Comparison of ENCODE assay signal across 9 cellular contexts in the genomic region with DNA sequence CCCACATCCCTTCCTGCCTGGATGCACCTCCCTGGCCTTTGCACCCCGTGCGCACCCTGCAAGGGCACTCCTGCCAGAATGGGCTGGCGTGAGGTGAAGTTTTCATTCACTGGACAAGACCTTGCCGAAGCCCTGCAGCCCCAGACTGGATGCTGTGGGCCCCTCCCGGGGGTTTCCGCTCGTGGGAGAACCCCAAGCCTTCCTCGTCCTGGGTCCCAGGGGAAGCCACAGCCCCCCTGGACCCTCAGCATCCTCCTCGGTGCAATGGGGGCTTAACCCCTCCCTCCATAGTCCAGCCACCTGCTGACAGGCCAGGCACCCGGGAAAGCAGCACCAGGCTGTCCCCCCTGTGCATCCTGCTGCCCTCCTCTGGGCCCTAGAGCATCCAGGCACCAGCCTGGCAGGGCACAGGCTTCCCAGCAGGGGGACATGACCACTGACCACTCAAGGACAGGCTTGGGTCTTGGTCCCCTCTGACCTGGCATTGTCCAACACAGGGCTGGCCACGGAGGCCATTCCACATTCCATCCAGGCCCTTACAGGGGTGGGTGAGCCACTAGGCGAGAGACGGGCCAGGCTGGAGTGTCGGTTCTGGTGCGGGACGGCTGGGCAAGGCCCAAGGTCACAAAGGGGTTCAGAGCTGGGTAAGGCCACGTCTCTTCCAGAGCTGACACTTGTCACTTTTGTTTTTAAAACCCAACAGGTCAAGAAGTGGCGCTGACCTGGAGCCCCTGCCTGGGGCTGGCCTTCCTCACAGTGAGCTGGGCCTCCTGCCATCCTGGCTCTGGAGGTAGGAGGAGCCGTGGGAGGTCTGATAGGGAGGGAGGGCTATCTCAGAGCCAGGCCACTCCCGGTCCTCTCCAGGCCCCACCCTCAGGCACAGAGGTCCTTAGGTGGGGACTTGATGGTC. TPM values are rescaled to one million over a fixed set of nuclear protein-coding genes. Genes with fewer than 3 reads are reported as not detected.
DNase-seq lines count a peak whose midpoint lies in the region; ATAC-seq and TF ChIP-seq lines count a peak whose summit lies in the region.
"Had no signal": no experiment of that assay in that cellular context is flagged by ENCODE, and none has a peak within 500 bp of the region (broad histone marks: within the 10 kb centered on the region; RNA-seq: fewer than 3 reads in every experiment).

No MANE protein-coding gene starts in this region.

- DNase-seq in Caki2 (ENCODE audit: low read depth): peak; percentile 48
- DNase-seq in SK-MEL-5 (ENCODE audit: low read depth, low spot score): peak; percentile 60
- DNase-seq in fibroblast of gingiva (ENCODE audit: low read depth): peak; percentile 66
- no peak for DNase-seq in osteocyte (ENCODE audit: extremely low spot score, unreplicated experiment)
- no peak for DNase-seq in stimulated activated naive CD8-positive, alpha-beta T cell treated with anti-CD3 and anti-CD28 coated beads, Interleukin-15, amount 100 ng/mL, for 72 hours
- DNase-seq in DMS153 treated with DMSO at 0.1 percent for 48 hours (lab: John Stamatoyannopoulos, UW; ENCODE audit: unreplicated experiment): no peak
- DNase-seq in DMS114 treated with DMSO at 0.1 percent for 48 hours (lab: John Stamatoyannopoulos, UW; ENCODE audit: unreplicated experiment): no peak
- no peak for DNase-seq in ureter (ENCODE audit: low spot score)
- DNase-seq: naive B cell had no signal

- in situ Hi-C loops in Caki2 (cut with HindIII; ENCODE audit: low pct_unique_long_range_greater_than_20kb, low sequenced_read_pairs): no loop called here
- in situ Hi-C loops in SK-MEL-5 (cut with HindIII; ENCODE audit: low pct_unique_long_range_greater_than_20kb, low sequenced_read_pairs): no loop called here

- ATAC-seq in stimulated activated naive CD8-positive, alpha-beta T cell treated with anti-CD3 and anti-CD28 coated beads, Interleukin-15, amount 100 ng/mL, for 72 hours: no peak

- no peak overlapping the region for H3K4me3 Mint-ChIP-seq in osteocyte (ENCODE audit: unreplicated experiment)
- no peak overlapping the region for H3K4me3 Mint-ChIP-seq in stimulated activated naive CD8-positive, alpha-beta T cell treated with anti-CD3 and anti-CD28 coated beads, Interleukin-15, amount 100 ng/mL, for 72 hours
- H3K4me3 Mint-ChIP-seq: naive B cell had no signal

- no peaks in the 10 kb centered on the region for H3K27me3 Mint-ChIP-seq in osteocyte (ENCODE audit: unreplicated experiment)
- H3K27me3 Mint-ChIP-seq in stimulated activated naive CD8-positive, alpha-beta T cell treated with anti-CD3 and anti-CD28 coated beads, Interleukin-15, amount 100 ng/mL, for 72 hours: no peaks in the 10 kb centered on the region
- H3K27me3 Mint-ChIP-seq: naive B cell had no signal

- peaks cover 69% of the 10 kb centered on the region for H3K4me1 Mint-ChIP-seq in osteocyte (ENCODE audit: unreplicated experiment)
- no peaks in the 10 kb centered on the region for H3K4me1 Mint-ChIP-seq in stimulated activated naive CD8-positive, alpha-beta T cell treated with anti-CD3 and anti-CD28 coated beads, Interleukin-15, amount 100 ng/mL, for 72 hours
- H3K4me1 Mint-ChIP-seq: naive B cell had no signal

- TF ChIP-seq CTCF in osteocyte (IDR thresholded peaks at IDR 0.05): no peak

- peaks cover 12% of the 10 kb centered on the region for H3K36me3 Mint-ChIP-seq in osteocyte (ENCODE audit: unreplicated experiment)
- H3K36me3 Mint-ChIP-seq: naive B cell had no signal

- H3K27ac Mint-ChIP-seq in osteocyte (ENCODE audit: unreplicated experiment): peak overlapping the region; percentile 71
- no peak overlapping the region for H3K27ac Mint-ChIP-seq in stimulated activated naive CD8-positive, alpha-beta T cell treated with anti-CD3 and anti-CD28 coated beads, Interleukin-15, amount 100 ng/mL, for 72 hours

- H3K9me3 Mint-ChIP-seq in osteocyte (ENCODE audit: unreplicated experiment): no peaks in the 10 kb centered on the region
- H3K9me3 Mint-ChIP-seq in stimulated activated naive CD8-positive, alpha-beta T cell treated with anti-CD3 and anti-CD28 coated beads, Interleukin-15, amount 100 ng/mL, for 72 hours: no peaks in the 10 kb centered on the region
- H3K9me3 Mint-ChIP-seq: naive B cell had no signal

RNA-seq across cellular contexts. Expression of gene PPARA, which starts 41.5 kb away (rescaled TPM):
- total RNA-seq in Caki2 (2014; rRNA removed; shearing (Covaris generic); ENCODE audit: low replicate concordance): 7.0 and 9.6 TPM in 2 replicates
- total RNA-seq in SK-MEL-5 (2014; rRNA removed; shearing (Covaris generic)): 10.6 and 12.2 TPM in 2 replicates
- 12.2 and 13.8 TPM in 2 replicates for polyA plus RNA-seq in SK-MEL-5 (2015; cell fraction: cytosol; rRNA removed)
- polyA plus RNA-seq in SK-MEL-5 (2015; cell fraction: nucleus; rRNA removed): 8.0 and 13.0 TPM in 2 replicates
- 21.8 and 21.9 TPM in 2 replicates for total RNA-seq in osteocyte
- total RNA-seq in ureter: 29.1 TPM

Comparison
In these comparisons a context has a peak if more than half of its experiments do, and no peak if none do; other contexts are left out.
1. DNase-seq: peak in Caki2 (single experiment), SK-MEL-5 (single experiment) and fibroblast of gingiva (single experiment); none in osteocyte (single experiment), stimulated activated naive CD8-positive, alpha-beta T cell treated with anti-CD3 and anti-CD28 coated beads, Interleukin-15, amount 100 ng/mL, for 72 hours (0 of 2), DMS153 treated with DMSO at 0.1 percent for 48 hours (single experiment), DMS114 treated with DMSO at 0.1 percent for 48 hours (single experiment) and ureter (single experiment).